10 cellular contexts compared by ENCODE assay signal in the genomic region with DNA sequence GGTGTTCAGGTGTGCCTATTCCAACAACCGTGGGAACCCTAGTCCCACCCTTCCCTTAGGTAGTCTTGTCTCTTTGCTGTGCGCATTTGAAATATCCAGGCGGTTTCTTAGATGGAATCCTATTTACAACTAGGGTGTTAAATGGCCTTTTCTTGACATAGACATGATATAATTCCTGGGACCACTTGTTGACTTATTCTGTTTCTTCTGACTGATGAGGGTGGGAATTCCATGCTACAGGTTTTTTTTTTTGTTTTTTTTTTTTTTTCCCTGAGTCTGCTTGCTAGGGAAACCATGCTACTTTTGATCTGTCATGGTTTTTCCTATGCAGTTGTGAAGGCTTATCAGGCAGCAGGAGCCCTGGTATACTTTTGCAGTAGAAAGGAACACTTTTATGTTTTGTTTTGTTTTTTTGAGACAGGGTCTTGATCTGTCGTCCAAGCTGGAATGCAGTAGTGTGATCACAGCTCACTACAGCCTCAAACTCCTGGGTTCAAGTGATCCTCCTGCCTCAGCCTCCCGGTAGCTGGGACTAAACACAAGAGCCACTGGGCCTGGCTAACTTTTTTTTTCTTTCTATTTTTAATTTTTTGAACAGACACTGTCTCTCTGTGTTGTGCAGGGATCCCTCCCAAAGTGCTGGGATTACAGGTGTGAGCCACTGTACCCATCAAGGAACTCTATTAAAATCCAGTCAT. TPM values are rescaled to one million over a fixed set of nuclear protein-coding genes. Genes with fewer than 3 reads are reported as not detected.
DNase-seq lines count a peak whose midpoint lies in the region; ATAC-seq and TF ChIP-seq lines count a peak whose summit lies in the region.
"Had no signal": no experiment of that assay in that cellular context is flagged by ENCODE, and none has a peak within 500 bp of the region (broad histone marks: within the 10 kb centered on the region; RNA-seq: fewer than 3 reads in every experiment).

No MANE protein-coding gene starts in this region.

- no peaks in the 10 kb centered on the region for H3K9me3 ChIP-seq in RWPE2 (ENCODE audit: severe bottlenecking)
- H3K9me3 ChIP-seq in gastrocnemius medialis: no peaks in the 10 kb centered on the region
- H3K9me3 ChIP-seq: adrenal gland had no signal

- POLR2A ChIA-PET in GM10248 (lab: Yijun Ruan, JAX): interaction anchor here (1.0 to 3.4 kb wide), 2 partner anchors 13 to 16 kb away, joined by 5 to 22 read pairs; a partner anchor contains a TSS

- H3K36me3 ChIP-seq in RWPE2 (ENCODE audit: low read depth): no peaks in the 10 kb centered on the region
- no peaks in the 10 kb centered on the region for H3K36me3 ChIP-seq in gastrocnemius medialis
- H3K36me3 ChIP-seq: adrenal gland had no signal

- H3K27me3 ChIP-seq in RWPE2 (ENCODE audit: insufficient read depth, poor library complexity, severe bottlenecking) (no peaks in the 10 kb centered on the region), gastrocnemius medialis (no peaks in the 10 kb centered on the region)
- H3K27me3 ChIP-seq: adrenal gland had no signal

- CTCF ChIA-PET in GM10248 (lab: Yijun Ruan, JAX): interaction anchor here (0.9 to 43.8 kb wide), 6 partner anchors 7 to 213 kb away, joined by 3 to 1411 read pairs (median 182); a partner anchor contains a TSS

- TF ChIP-seq POLR2A in gastrocnemius medialis (IDR thresholded peaks at IDR 0.05): no peak

- H3K4me3 ChIP-seq in GM12864 (ENCODE audit: low read depth, low read length) (peak overlapping the region; percentile 88), RWPE2 (ENCODE audit: severe bottlenecking) (peak overlapping the region; percentile 75), fibroblast of pulmonary artery (replicated peaks; ENCODE audit: low read depth, low read length) (peak overlapping the region; percentile 86), gastrocnemius medialis (peak overlapping the region; percentile 91 to 97 (median 96))

- in situ Hi-C loops in gastrocnemius medialis (cut with MboI; ENCODE audit: low sequenced_read_pairs in 4 of 4): loop anchor here in 2 of 4 donors (10.0 to 25.0 kb wide), 2 partner anchors 105 to 188 kb away; no protein-coding TSS in a partner anchor

- no peak for TF ChIP-seq CTCF in GM12864 (IDR thresholded peaks at IDR 0.05; ENCODE audit: low read depth, low read length, missing control alignments)
- no peak for TF ChIP-seq CTCF in RWPE2 (IDR thresholded peaks at IDR 0.05; ENCODE audit: poor library complexity, severe bottlenecking)
- no peak for TF ChIP-seq CTCF in fibroblast of pulmonary artery (IDR thresholded peaks at IDR 0.05; ENCODE audit: low read length, missing control alignments)
- TF ChIP-seq CTCF in gastrocnemius medialis (IDR thresholded peaks at IDR 0.05 in 4 of 5, conservative IDR thresholded peaks at IDR 0.05 in 1 of 5): no peak
- TF ChIP-seq CTCF in GM10248 (IDR thresholded peaks at IDR 0.05; ENCODE audit: control extremely low read depth, extremely low read depth, low read depth, missing control alignments): no peak

- H3K4me1 ChIP-seq in RWPE2 (ENCODE audit: insufficient read depth, poor library complexity, severe bottlenecking): no peaks in the 10 kb centered on the region
- H3K4me1 ChIP-seq in gastrocnemius medialis: peaks cover 71 to 75% of the 10 kb centered on the region in 2 donors

- no peak overlapping the region for H3K27ac ChIP-seq in RWPE2 (ENCODE audit: poor library complexity, severe bottlenecking)
- peak overlapping the region; percentile 99 to 100 (median 100) for H3K27ac ChIP-seq in gastrocnemius medialis

- ATAC-seq in RWPE2 (ENCODE audit: low read depth) (no peak), gastrocnemius medialis (no peak), HG03469 (IDR thresholded peaks at IDR 0.05; ENCODE audit: unreplicated experiment) (no peak), HG03439 (IDR thresholded peaks at IDR 0.05; ENCODE audit: unreplicated experiment) (no peak)

- intact Hi-C loops in gastrocnemius medialis (cut with DNase I; ENCODE audit: low total_unique reads): loop anchor here (5.0 kb wide), 2 partner anchors 70 to 90 kb away; no protein-coding TSS in a partner anchor

- DNase-seq in GM12864 (ENCODE audit: low read depth): no peak
- DNase-seq in RWPE2 (ENCODE audit: low spot score): no peak
- DNase-seq in fibroblast of pulmonary artery (ENCODE audit: low read depth): no peak
- no peak for DNase-seq in gastrocnemius medialis
- DNase-seq in GM10248 (ENCODE audit: extremely low spot score): no peak
- no peak for DNase-seq in mesenteric fat pad (ENCODE audit: low spot score)
- DNase-seq: NCI-H1694 treated with DMSO at 0.1 percent for 48 hours had no signal

RNA-seq across cellular contexts. Expression of a gene that starts 1.5 kb away (rescaled TPM):
- total RNA-seq in gastrocnemius medialis: 100 to 1,000 TPM in 1 of 4 donors, 10 to 100 TPM in 3; 45.9 to 132 (median 87.3) TPM
- total RNA-seq in mesenteric fat pad: 125 TPM

RNA-seq across cellular contexts. Expression of a gene that starts 16.2 kb away (rescaled TPM):
- total RNA-seq in gastrocnemius medialis (10 to 100 TPM; 38.0 to 77.4 (median 46.9) TPM), mesenteric fat pad (83.3 TPM)

RNA-seq across cellular contexts. Expression of a gene that starts 48.6 kb away (rescaled TPM):
- total RNA-seq in gastrocnemius medialis: 1 to 10 TPM; 4.6 to 8.0 (median 6.5) TPM
- total RNA-seq in mesenteric fat pad: 8.3 TPM

RNA-seq across cellular contexts. Expression of a gene that starts 59.7 kb away (rescaled TPM):
- total RNA-seq in gastrocnemius medialis: 100 to 1,000 TPM in 2 of 4 donors, 10 to 100 TPM in 2; 65.2 to 128 (median 102) TPM
- total RNA-seq in mesenteric fat pad: 78.7 TPM
